29 cellular contexts compared by ENCODE assay signal in genomic region chr1:17725084-17725718, GRCh38. TPM values are rescaled to one million over a fixed set of nuclear protein-coding genes. Genes with fewer than 3 reads are reported as not detected.
DNase-seq lines count a peak whose midpoint lies in the region; ATAC-seq and TF ChIP-seq lines count a peak whose summit lies in the region.
"Had no signal": no experiment of that assay in that cellular context is flagged by ENCODE, and none has a peak within 500 bp of the region (broad histone marks: within the 10 kb centered on the region; RNA-seq: fewer than 3 reads in every experiment).

No MANE protein-coding gene starts in this region.

- H3K4me3 Mint-ChIP-seq in chondrocyte (ENCODE audit: unreplicated experiment) = no peak overlapping the region
- no peak overlapping the region for H3K4me3 Mint-ChIP-seq in endodermal cell
- H3K4me3 Mint-ChIP-seq: activated CD4-positive, alpha-beta T cell treated with anti-CD3 and anti-CD28 coated beads, Interleukin-2, amount 10 ng/mL, durations not matched to agents 24 days and 14 days; activated naive CD4-positive, alpha-beta T cell treated with anti-CD3 and anti-CD28 coated beads for 36 hours; CD4-positive, alpha-beta T cell; immature natural killer cell; mesothelial cell of epicardium; naive thymus-derived CD8-positive, alpha-beta T cell had no signal

- ATAC-seq in HG02571 (IDR thresholded peaks at IDR 0.05; ENCODE audit: unreplicated experiment) = no peak
- ATAC-seq: GM12878; left lobe of liver; naive thymus-derived CD8-positive, alpha-beta T cell had no signal

- H3K27ac ChIP-seq in HEK293 (ENCODE audit: extremely low read depth, low read depth, low read length) (no peak overlapping the region), endodermal cell (ENCODE audit: low read depth, low read length) (no peak overlapping the region)
- H3K27ac ChIP-seq: brain microvascular endothelial cell, esophagus muscularis mucosa, tibial nerve had no signal

- H3K4me3 ChIP-seq in HEK293 (ENCODE audit: low read depth, low read length) (no peak overlapping the region), endodermal cell (ENCODE audit: low read length) (no peak overlapping the region)
- H3K4me3 ChIP-seq: esophagus muscularis mucosa, GM12878, tibial nerve had no signal

- H3K9me3 ChIP-seq in HEK293 (ENCODE audit: control insufficient read depth, insufficient read depth, low read depth, low read length) = no peaks in the 10 kb centered on the region
- no peaks in the 10 kb centered on the region for H3K9me3 ChIP-seq in endodermal cell (ENCODE audit: control insufficient read depth, low read length)
- H3K9me3 ChIP-seq: esophagus muscularis mucosa, SK-N-SH, tibial nerve had no signal

- 84 to 94% methylated on average over 8 to 9 of the region's 9 CpGs for WGBS in endodermal cell (ENCODE audit: insufficient coverage in 1 of 2, insufficient read length in 1 of 2), 2 experiments

- H3K36me3 Mint-ChIP-seq in chondrocyte (ENCODE audit: low read depth) (no peaks in the 10 kb centered on the region), endodermal cell (ENCODE audit: low read depth) (no peaks in the 10 kb centered on the region)
- H3K36me3 Mint-ChIP-seq: immature natural killer cell; mesothelial cell of epicardium; naive thymus-derived CD8-positive, alpha-beta T cell had no signal

- H3K9ac ChIP-seq in endodermal cell (ENCODE audit: extremely low read depth, low read length, poor library complexity, severe bottlenecking) = no peak overlapping the region
- H3K9ac ChIP-seq: SK-N-SH had no signal

- H3K27me3 Mint-ChIP-seq in chondrocyte (ENCODE audit: low read depth) (peaks cover 36% of the 10 kb centered on the region), endodermal cell (ENCODE audit: insufficient read depth) (peaks cover 19% of the 10 kb centered on the region)
- H3K27me3 Mint-ChIP-seq: activated CD4-positive, alpha-beta T cell treated with anti-CD3 and anti-CD28 coated beads, Interleukin-2, amount 10 ng/mL, durations not matched to agents 24 days and 14 days; CD4-positive, alpha-beta T cell had no signal

- CTCF ChIA-PET in HEK293 (lab: Yijun Ruan, JAX) = interaction anchor here (0.6 to 1.4 kb wide), 4 partner anchors 12 to 475 kb away, joined by 3 to 4 read pairs (median 4); no protein-coding TSS in a partner anchor

- no peaks in the 10 kb centered on the region for H3K4me1 ChIP-seq in HEK293 (ENCODE audit: control insufficient read depth, insufficient read depth, low read length)
- H3K4me1 ChIP-seq in endodermal cell (ENCODE audit: control insufficient read depth, insufficient read depth, low read length) = no peaks in the 10 kb centered on the region
- H3K4me1 ChIP-seq: esophagus muscularis mucosa, tibial nerve had no signal

- no peaks in the 10 kb centered on the region for H3K36me3 ChIP-seq in HEK293 (ENCODE audit: control insufficient read depth in 2 of 2, insufficient read depth in 1 of 2, low read length in 2 of 2)
- no peaks in the 10 kb centered on the region for H3K36me3 ChIP-seq in endodermal cell (ENCODE audit: control insufficient read depth, insufficient read depth, low read length)
- H3K36me3 ChIP-seq: brain microvascular endothelial cell, esophagus muscularis mucosa, tibial nerve had no signal

- TF ChIP-seq CTCF in HEK293 (tag by site-specific recombination; IDR thresholded peaks at IDR 0.05) (no peak), chondrocyte (IDR thresholded peaks at IDR 0.05) (no peak), endodermal cell (conservative IDR thresholded peaks at IDR 0.05) (no peak)

- H3K9me3 Mint-ChIP-seq in chondrocyte (ENCODE audit: low read depth) = no peaks in the 10 kb centered on the region
- peaks cover 8% of the 10 kb centered on the region for H3K9me3 Mint-ChIP-seq in endodermal cell
- H3K9me3 Mint-ChIP-seq: activated CD4-positive, alpha-beta T cell treated with anti-CD3 and anti-CD28 coated beads, Interleukin-2, amount 10 ng/mL, durations not matched to agents 24 days and 14 days; CD4-positive, alpha-beta T cell; immature natural killer cell; mesothelial cell of epicardium had no signal

- DNase-seq in NCI-H1417 (lab: John Stamatoyannopoulos, UW) = peak in 2 of 3 experiments; percentile 9 to 81
- no peak for DNase-seq in NCI-H1417 treated with DMSO at 0.1 percent for 48 hours (lab: John Stamatoyannopoulos, UW)
- DNase-seq in NCI-H526 treated with DMSO at 0.1 percent for 48 hours (lab: John Stamatoyannopoulos, UW) = peak; percentile 2
- peak; percentile 24 for DNase-seq in kidney tubule cell (ENCODE audit: low spot score)
- no peak for DNase-seq in chondrocyte (ENCODE audit: low spot score)
- DNase-seq in endodermal cell = no peak
- DNase-seq: 8988T; activated CD4-positive, alpha-beta T cell treated with anti-CD3 and anti-CD28 coated beads, Interleukin-2, amount 10 ng/mL, durations not matched to agents 24 days and 14 days; activated naive CD4-positive, alpha-beta T cell treated with anti-CD3 and anti-CD28 coated beads for 36 hours; brain microvascular endothelial cell; CD4-positive, alpha-beta T cell; DMS53; effector memory CD4-positive, alpha-beta T cell; immature natural killer cell; naive thymus-derived CD8-positive, alpha-beta T cell; NCI-H1092; NCI-H2227 treated with DMSO at 0.1 percent for 48 hours; SK-N-SH; T-helper 2 cell had no signal

- H3K27ac Mint-ChIP-seq in chondrocyte (ENCODE audit: unreplicated experiment) (no peak overlapping the region), endodermal cell (no peak overlapping the region)
- H3K27ac Mint-ChIP-seq: activated CD4-positive, alpha-beta T cell treated with anti-CD3 and anti-CD28 coated beads, Interleukin-2, amount 10 ng/mL, durations not matched to agents 24 days and 14 days; activated naive CD4-positive, alpha-beta T cell treated with anti-CD3 and anti-CD28 coated beads for 36 hours; CD4-positive, alpha-beta T cell; immature natural killer cell; mesothelial cell of epicardium; naive thymus-derived CD8-positive, alpha-beta T cell had no signal

- POLR2A ChIA-PET in HEK293 (lab: Yijun Ruan, JAX) = no interaction called here

- no peaks in the 10 kb centered on the region for H3K4me1 Mint-ChIP-seq in chondrocyte (ENCODE audit: low read depth)
- peaks cover 3% of the 10 kb centered on the region for H3K4me1 Mint-ChIP-seq in endodermal cell
- H3K4me1 Mint-ChIP-seq: activated CD4-positive, alpha-beta T cell treated with anti-CD3 and anti-CD28 coated beads, Interleukin-2, amount 10 ng/mL, durations not matched to agents 24 days and 14 days; immature natural killer cell; mesothelial cell of epicardium; naive thymus-derived CD8-positive, alpha-beta T cell had no signal

- H3K27me3 ChIP-seq in endodermal cell (ENCODE audit: control insufficient read depth, insufficient read depth, low read length, poor library complexity, severe bottlenecking) = peaks cover 11% of the 10 kb centered on the region
- H3K27me3 ChIP-seq: brain microvascular endothelial cell had no signal

TF ChIP-seq in HEK293, 187 proteins besides CTCF, POLR2A, EP300 and RAD21 (continues in another document):
- TF ChIP-seq SCRT2 (tag by site-specific recombination; IDR thresholded peaks at IDR 0.05) (0 out of 2 replicates have a peak, but pooled peaks have one; percentile 28), ZNF596 (tag by site-specific recombination; IDR thresholded peaks at IDR 0.05) (no peak), ZNF214 (tag by site-specific recombination; IDR thresholded peaks at IDR 0.05; ENCODE audit: borderline replicate concordance) (no peak), ZNF239 (tag by site-specific recombination; IDR thresholded peaks at IDR 0.05) (no peak), ZNF18 (tag by site-specific recombination; IDR thresholded peaks at IDR 0.05) (no peak), ZNF394 (tag by site-specific recombination; IDR thresholded peaks at IDR 0.05; ENCODE audit: borderline replicate concordance) (no peak), ZNF221 (tag by site-specific recombination; IDR thresholded peaks at IDR 0.05; ENCODE audit: borderline replicate concordance) (no peak), GLIS1 (tag by site-specific recombination; IDR thresholded peaks at IDR 0.05) (peak; percentile 47; the same call in 1 of the 2 replicates), ZNF561 (tag by site-specific recombination; IDR thresholded peaks at IDR 0.05; ENCODE audit: borderline replicate concordance) (no peak), ZNF362 (tag by site-specific recombination; IDR thresholded peaks at IDR 0.05) (no peak), SETDB1 (IDR thresholded peaks at IDR 0.05; ENCODE audit: insufficient read length, low read length) (no peak)

RNA-seq across cellular contexts. Expression of gene ACTL8, which starts 29.9 kb away (rescaled TPM):
- total RNA-seq in chondrocyte (not detected in 3 replicates), endodermal cell (not detected)
- not detected for polyA plus RNA-seq in endodermal cell (2013, experiment 1 of 2)
- polyA plus RNA-seq in endodermal cell (2013, experiment 2 of 2) = not detected
- total RNA-seq: activated CD4-positive, alpha-beta T cell treated with anti-CD3 and anti-CD28 coated beads, Interleukin-2, amount 10 ng/mL, durations not matched to agents 24 days and 14 days; CD4-positive, alpha-beta T cell; esophagus muscularis mucosa; GM12878; left lobe of liver; LHCN-M2; mesothelial cell of epicardium; naive thymus-derived CD8-positive, alpha-beta T cell; omental fat pad; skeletal muscle tissue; tibial nerve had no signal
- polyA plus RNA-seq: immature natural killer cell; naive thymus-derived CD8-positive, alpha-beta T cell had no signal

Comparison
In these comparisons a context has a peak if more than half of its experiments do, and no peak if none do; other contexts are left out.
1. DNase-seq: peak in NCI-H1417 (2 of 3), NCI-H526 treated with DMSO at 0.1 percent for 48 hours (single experiment) and kidney tubule cell (single experiment); none in NCI-H1417 treated with DMSO at 0.1 percent for 48 hours (single experiment), chondrocyte (single experiment) and endodermal cell (single experiment).